Comparison of ENCODE assay signal across 11 cellular contexts in genomic region chr10:69845574-69846251, GRCh38. TPM values are rescaled to one million over a fixed set of nuclear protein-coding genes. Genes with fewer than 3 reads are reported as not detected.
DNase-seq lines count a peak whose midpoint lies in the region; ATAC-seq and TF ChIP-seq lines count a peak whose summit lies in the region.
"Had no signal": no experiment of that assay in that cellular context is flagged by ENCODE, and none has a peak within 500 bp of the region (broad histone marks: within the 10 kb centered on the region; RNA-seq: fewer than 3 reads in every experiment).

No MANE protein-coding gene starts in this region.

- DNase-seq in ACHN (peak; percentile 83), LHCN-M2 (ENCODE audit: low read depth) (peak; percentile 68), colonic mucosa (peak; percentile 66), mesenchymal stem cell (peak; percentile 68), NCI-H526 treated with DMSO at 0.1 percent for 48 hours (lab: John Stamatoyannopoulos, UW) (no peak), KBM-7 (no peak)
- DNase-seq in natural killer cell treated with Interleukin-12 subunit alpha and Interleukin-12 subunit beta and Interleukin-15 and Interleukin-18, amount 100 ng/mL, for 72 hours (ENCODE audit: low spot score) = no peak
- DNase-seq in central memory CD4-positive, alpha-beta T cell = no peak
- DNase-seq: NCI-H2081 treated with DMSO at 0.1 percent for 48 hours, T-helper 9 cell had no signal

- H3K14ac ChIP-seq in mesenchymal stem cell (ENCODE audit: low read length in 2 of 2) = peak overlapping the region in 1 of 2 experiments; percentile 62

- H3K27ac Mint-ChIP-seq in natural killer cell treated with Interleukin-12 subunit alpha and Interleukin-12 subunit beta and Interleukin-15 and Interleukin-18, amount 100 ng/mL, for 72 hours = peak overlapping the region in 1 of 2 donors; percentile 68
- H3K27ac Mint-ChIP-seq: activated naive CD4-positive, alpha-beta T cell treated with anti-CD3 and anti-CD28 coated beads, Interleukin-2, amount 50 U/mL, for 72 hours had no signal

- H3K9ac ChIP-seq in colonic mucosa (ENCODE audit: low read depth in 2 of 2, low read length in 2 of 2) (no peak overlapping the region), mesenchymal stem cell (ENCODE audit: low read length) (no peak overlapping the region)

- H3K23ac ChIP-seq in mesenchymal stem cell (ENCODE audit: low read length in 2 of 2) = no peak overlapping the region

- H3K4me2 ChIP-seq in mesenchymal stem cell (ENCODE audit: low read length, poor library complexity, severe bottlenecking) = no peak overlapping the region

- no peaks in the 10 kb centered on the region for H3K4me1 ChIP-seq in colonic mucosa
- peaks cover 50% of the 10 kb centered on the region for H3K4me1 ChIP-seq in mesenchymal stem cell (ENCODE audit: control insufficient read depth, insufficient read depth, low read depth, low read length)

- peak overlapping the region; percentile 40 to 85 for H3K18ac ChIP-seq in mesenchymal stem cell (ENCODE audit: low read depth in 1 of 2, low read length in 2 of 2)

- peak overlapping the region; percentile 44 to 49 for H3K4ac ChIP-seq in mesenchymal stem cell (ENCODE audit: low read depth in 1 of 2, low read length in 2 of 2)

- no peak overlapping the region for H3K4me3 Mint-ChIP-seq in natural killer cell treated with Interleukin-12 subunit alpha and Interleukin-12 subunit beta and Interleukin-15 and Interleukin-18, amount 100 ng/mL, for 72 hours

- no peak overlapping the region for H2AFZ ChIP-seq in mesenchymal stem cell (ENCODE audit: low read depth, low read length)

- intact Hi-C loops in colonic mucosa (cut with DNase I) = no loop called here

- H3K9me3 ChIP-seq in colonic mucosa (no peaks in the 10 kb centered on the region), mesenchymal stem cell (ENCODE audit: control insufficient read depth, low read length) (no peaks in the 10 kb centered on the region)

- H3K4me3 ChIP-seq in colonic mucosa (no peak overlapping the region), mesenchymal stem cell (ENCODE audit: insufficient read depth in 1 of 2, low read depth in 1 of 2, low read length in 2 of 2) (no peak overlapping the region)

- peaks cover 22% of the 10 kb centered on the region for H3K79me1 ChIP-seq in mesenchymal stem cell (replicated peaks; ENCODE audit: low read length, poor library complexity, severe bottlenecking)

- peak overlapping the region; percentile 85 for H4K91ac ChIP-seq in mesenchymal stem cell (ENCODE audit: low read length)

- no peaks in the 10 kb centered on the region for H3K9me3 Mint-ChIP-seq in natural killer cell treated with Interleukin-12 subunit alpha and Interleukin-12 subunit beta and Interleukin-15 and Interleukin-18, amount 100 ng/mL, for 72 hours
- H3K9me3 Mint-ChIP-seq: activated naive CD4-positive, alpha-beta T cell treated with anti-CD3 and anti-CD28 coated beads, Interleukin-2, amount 50 U/mL, for 72 hours had no signal

- peaks cover 5 to 16% of the 10 kb centered on the region in 2 donors for H3K27me3 Mint-ChIP-seq in natural killer cell treated with Interleukin-12 subunit alpha and Interleukin-12 subunit beta and Interleukin-15 and Interleukin-18, amount 100 ng/mL, for 72 hours

- in situ Hi-C loops in ACHN (cut with HindIII; ENCODE audit: low pct_ligation_motif_present, low pct_unique_long_range_greater_than_20kb, low sequenced_read_pairs) = no loop called here
- in situ Hi-C loops in KBM-7 (cut with MboI; ENCODE audit: low pct_unique_long_range_greater_than_20kb, low sequenced_read_pairs) = no loop called here

- H2BK15ac ChIP-seq in mesenchymal stem cell (ENCODE audit: low read depth, poor library complexity, severe bottlenecking) = peak overlapping the region; percentile 82

- H2AK5ac ChIP-seq in mesenchymal stem cell (ENCODE audit: low read length, severe bottlenecking) = peak overlapping the region; percentile 56

- H2BK5ac ChIP-seq in mesenchymal stem cell (ENCODE audit: low read depth, low read length, poor library complexity, severe bottlenecking) = peak overlapping the region; percentile 39

- H3K27ac ChIP-seq in colonic mucosa (peak overlapping the region; percentile 26), mesenchymal stem cell (ENCODE audit: low read length, poor library complexity, severe bottlenecking) (peak overlapping the region; percentile 48)

- no peak for ATAC-seq in natural killer cell treated with Interleukin-12 subunit alpha and Interleukin-12 subunit beta and Interleukin-15 and Interleukin-18, amount 100 ng/mL, for 72 hours
- ATAC-seq: activated naive CD4-positive, alpha-beta T cell treated with anti-CD3 and anti-CD28 coated beads, Interleukin-2, amount 50 U/mL, for 72 hours had no signal

- H3K36me3 ChIP-seq in colonic mucosa = no peaks in the 10 kb centered on the region
- no peaks in the 10 kb centered on the region for H3K36me3 ChIP-seq in mesenchymal stem cell (ENCODE audit: control insufficient read depth in 1 of 2, insufficient read depth in 2 of 2, low read depth in 1 of 2, low read length in 2 of 2)

- H2BK120ac ChIP-seq in mesenchymal stem cell (ENCODE audit: low read depth, low read length) = peak overlapping the region; percentile 65

- H3K27me3 ChIP-seq in colonic mucosa (no peaks in the 10 kb centered on the region), mesenchymal stem cell (ENCODE audit: control insufficient read depth in 1 of 2, insufficient read depth in 1 of 2, low read length in 2 of 2) (no peaks in the 10 kb centered on the region)

- H2BK12ac ChIP-seq in mesenchymal stem cell (ENCODE audit: low read length in 2 of 2) = peak overlapping the region; percentile 83 to 94

- TF ChIP-seq CTCF in colonic mucosa (IDR thresholded peaks at IDR 0.05) = no peak

- 22% methylated on average over 6 of the region's 6 CpGs for WGBS in mesenchymal stem cell

- H3K36me3 Mint-ChIP-seq in natural killer cell treated with Interleukin-12 subunit alpha and Interleukin-12 subunit beta and Interleukin-15 and Interleukin-18, amount 100 ng/mL, for 72 hours = no peaks in the 10 kb centered on the region
- H3K36me3 Mint-ChIP-seq: activated naive CD4-positive, alpha-beta T cell treated with anti-CD3 and anti-CD28 coated beads, Interleukin-2, amount 50 U/mL, for 72 hours had no signal

- peak overlapping the region; percentile 90 for H4K8ac ChIP-seq in mesenchymal stem cell (ENCODE audit: low read length)

- peaks cover 6 to 25% of the 10 kb centered on the region in 2 donors for H3K4me1 Mint-ChIP-seq in natural killer cell treated with Interleukin-12 subunit alpha and Interleukin-12 subunit beta and Interleukin-15 and Interleukin-18, amount 100 ng/mL, for 72 hours (ENCODE audit: low read depth in 2 of 2)

RNA-seq across cellular contexts. Expression of gene COL13A1, which starts 44.0 kb away (rescaled TPM):
- total RNA-seq in LHCN-M2 (2014; rRNA removed) (1.5 and 2.6 TPM in 2 replicates), colonic mucosa (1 to 10 TPM; 1.0 to 1.1 TPM)
- polyA plus RNA-seq in LHCN-M2 (2012) = 4.1 TPM
- 11.4 TPM for polyA plus RNA-seq in mesenchymal stem cell (2013, experiment 1 of 2)
- 11.1 TPM for polyA plus RNA-seq in mesenchymal stem cell (2013, experiment 2 of 2)
- total RNA-seq in natural killer cell treated with Interleukin-12 subunit alpha and Interleukin-12 subunit beta and Interleukin-15 and Interleukin-18, amount 100 ng/mL, for 72 hours = not detected
- total RNA-seq: activated naive CD4-positive, alpha-beta T cell treated with anti-CD3 and anti-CD28 coated beads, Interleukin-2, amount 50 U/mL, for 72 hours had no signal

Comparison
In these comparisons a context has a peak if more than half of its experiments do, and no peak if none do; other contexts are left out.
1. DNase-seq: peak in ACHN (single experiment), LHCN-M2 (single experiment), colonic mucosa (single experiment) and mesenchymal stem cell (single experiment); none in NCI-H526 treated with DMSO at 0.1 percent for 48 hours (single experiment), KBM-7 (single experiment), natural killer cell treated with Interleukin-12 subunit alpha and Interleukin-12 subunit beta and Interleukin-15 and Interleukin-18, amount 100 ng/mL, for 72 hours (single experiment) and central memory CD4-positive, alpha-beta T cell (single experiment).